In the genomic region with DNA sequence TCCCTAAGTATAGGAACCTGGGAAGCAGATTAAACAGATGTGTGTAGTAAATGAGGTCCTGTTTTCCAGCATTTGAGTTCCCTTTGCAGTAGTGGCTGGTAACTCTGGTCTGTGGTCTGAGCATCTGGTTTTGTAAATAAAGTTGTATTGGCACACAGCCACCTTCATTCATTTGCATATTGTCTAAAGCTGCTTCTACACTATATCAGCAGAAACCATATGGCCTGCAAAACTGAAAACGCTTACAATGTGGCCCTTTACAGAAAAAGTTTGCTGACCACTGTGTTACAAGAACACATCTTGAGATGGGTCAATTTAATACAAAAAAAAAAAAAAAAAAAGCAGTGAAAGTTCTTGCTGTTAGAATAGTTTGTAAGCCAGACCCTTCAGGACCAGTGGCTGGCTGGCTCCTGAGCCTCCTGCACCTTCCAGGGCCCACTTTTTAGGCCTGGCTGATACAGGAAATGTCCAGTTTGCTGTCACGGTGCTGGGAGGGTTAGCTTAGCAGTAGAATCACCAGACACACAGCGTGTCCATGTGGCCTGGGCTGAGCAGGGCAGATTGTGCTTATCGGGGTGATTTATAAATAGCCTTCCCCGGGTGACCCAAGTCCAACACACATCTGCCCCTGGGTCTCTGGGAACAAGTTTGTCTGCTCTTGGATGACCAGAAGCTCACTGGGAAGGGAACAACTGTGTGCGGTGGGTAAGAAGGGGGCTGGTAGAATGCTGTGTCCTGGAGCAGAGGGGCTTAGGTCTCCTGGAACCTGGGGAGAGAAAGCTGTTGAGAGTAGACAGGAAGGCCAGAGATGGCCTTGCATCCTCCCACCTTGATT, we compare ENCODE assay signal across 11 cellular contexts. TPM values are rescaled to one million over a fixed set of nuclear protein-coding genes. Genes with fewer than 3 reads are reported as not detected.
DNase-seq lines count a peak whose midpoint lies in the region; ATAC-seq and TF ChIP-seq lines count a peak whose summit lies in the region.
"Had no signal": no experiment of that assay in that cellular context is flagged by ENCODE, and none has a peak within 500 bp of the region (broad histone marks: within the 10 kb centered on the region; RNA-seq: fewer than 3 reads in every experiment).

No MANE protein-coding gene starts in this region.

- intact Hi-C loops in ascending aorta (cut with DNase I), result no loop called here
- intact Hi-C loops in sigmoid colon (cut with DNase I), result no loop called here

- no peak for TF ChIP-seq POLR2A in sigmoid colon (IDR thresholded peaks at IDR 0.05)

- H3K27ac ChIP-seq in ascending aorta, result peak overlapping the region; percentile 13 to 73
- no peak overlapping the region for H3K27ac ChIP-seq in sigmoid colon

- 71 to 81% methylated on average over 6 of the region's 6 CpGs for WGBS in sigmoid colon, 2 donors

- no peaks in the 10 kb centered on the region for H3K9me3 ChIP-seq in ascending aorta
- H3K9me3 ChIP-seq in sigmoid colon, result no peaks in the 10 kb centered on the region

- no peak for TF ChIP-seq EP300 in sigmoid colon (IDR thresholded peaks at IDR 0.05)

- TF ChIP-seq CTCF in ascending aorta (IDR thresholded peaks at IDR 0.05) (no peak), sigmoid colon (IDR thresholded peaks at IDR 0.05) (no peak)

- H3K27me3 ChIP-seq in ascending aorta (no peaks in the 10 kb centered on the region), sigmoid colon (no peaks in the 10 kb centered on the region)

- ATAC-seq in GM19452 (IDR thresholded peaks at IDR 0.05; ENCODE audit: unreplicated experiment) (peak; percentile 80), HG03103 (IDR thresholded peaks at IDR 0.05; ENCODE audit: low read depth, unreplicated experiment) (peak; percentile 56)

- H3K4me3 ChIP-seq in ascending aorta (no peak overlapping the region), sigmoid colon (no peak overlapping the region)

- H3K36me3 ChIP-seq in ascending aorta (no peaks in the 10 kb centered on the region), sigmoid colon (no peaks in the 10 kb centered on the region)

- H3K4me1 ChIP-seq in ascending aorta (peaks cover 0 to 16% of the 10 kb centered on the region in 2 donors), sigmoid colon (peaks cover 0 to 10% (median 0%) of the 10 kb centered on the region in 4 donors)

- DNase-seq in ascending aorta (ENCODE audit: low spot score in 2 of 2), result no peak
- DNase-seq in sigmoid colon, result peak; percentile 20
- DNase-seq in G401 (ENCODE audit: low spot score), result no peak
- DNase-seq in NCI-H187 treated with DMSO at 0.1 percent for 48 hours (lab: John Stamatoyannopoulos, UW), result no peak
- DNase-seq in stimulated activated CD4-positive, alpha-beta T cell treated with anti-CD3 and anti-CD28 coated beads, Interleukin-12 subunit alpha, Interleukin-12 subunit beta, amount 100 ng/mL, for 4 hours, result no peak
- no peak for DNase-seq in Kasumi-1 (lab: John Stamatoyannopoulos, UW)
- DNase-seq: stimulated activated CD4-positive, alpha-beta T cell treated with anti-CD3 and anti-CD28 coated beads, Interleukin-2, amount 100 ng/mL, for 24 hours had no signal

- in situ Hi-C loops in G401 (cut with HindIII; ENCODE audit: low sequenced_read_pairs), result no loop called here

RNA-seq across cellular contexts. Expression of gene C10orf71, which starts 1.4 kb away (rescaled TPM):
- total RNA-seq in ascending aorta (not detected), sigmoid colon (not detected)
- polyA plus RNA-seq in sigmoid colon, result not detected
- total RNA-seq in G401 (2014; rRNA removed; shearing (Covaris generic)), result not detected in 2 replicates
- total RNA-seq: LHCN-M2 had no signal
- polyA plus RNA-seq: immature natural killer cell had no signal

Comparison
In these comparisons a context has a peak if more than half of its experiments do, and no peak if none do; other contexts are left out.
1. H3K27ac ChIP-seq: peak in ascending aorta (2 of 2); none in sigmoid colon (0 of 4).